1 cellular context compared by ENCODE assay signal in the genomic region with DNA sequence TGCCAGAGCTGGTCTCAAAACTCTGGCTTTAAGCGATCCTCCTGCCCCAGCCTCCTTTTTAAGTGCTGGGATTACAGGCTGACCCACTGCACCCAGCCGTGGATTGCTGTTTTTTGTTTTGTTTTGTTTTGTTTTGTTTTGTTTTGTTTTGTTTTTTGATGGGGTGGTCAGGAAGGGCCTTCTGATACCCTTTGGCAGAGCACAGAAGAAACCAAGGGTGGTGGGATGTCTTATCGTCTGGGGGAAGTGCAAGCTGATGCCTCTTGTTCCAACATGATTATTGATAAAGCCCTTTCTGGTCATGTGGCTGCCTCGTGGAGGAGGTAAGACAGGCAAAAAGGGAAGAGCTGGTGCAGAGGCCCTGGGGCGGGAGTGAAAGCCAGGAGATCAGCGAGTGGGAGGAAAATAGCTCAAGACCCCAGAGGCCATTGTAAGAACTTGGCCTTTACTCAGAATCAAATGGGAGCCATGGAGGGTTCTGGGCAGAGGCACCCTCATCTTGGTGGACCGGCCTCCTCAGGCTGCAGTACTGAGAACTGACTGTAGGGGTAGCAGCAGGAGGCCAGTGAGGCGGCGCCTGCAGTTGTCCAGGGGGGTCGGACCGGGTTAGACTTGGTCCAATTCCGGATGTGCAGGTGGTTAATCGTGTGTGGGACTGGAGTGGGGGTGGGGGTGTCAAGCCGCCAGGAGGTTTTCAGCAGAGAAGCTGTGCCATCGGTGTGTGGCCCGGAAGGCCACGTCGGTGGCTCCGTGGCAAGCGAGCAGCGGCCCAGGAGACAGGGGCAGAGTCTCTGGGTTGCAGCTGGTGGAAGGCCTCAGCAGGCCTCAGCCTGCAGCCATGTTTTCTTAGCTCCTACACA.
TF ChIP-seq lines count a peak whose summit lies in the region.

No MANE protein-coding gene starts in this region.

TF ChIP-seq in GM23338, 12 proteins besides CTCF, POLR2A, EP300 and RAD21 (continued from another document):
- TF ChIP-seq ZNF462 (CRISPR knock-in tag; IDR thresholded peaks at IDR 0.05) (no peak), EZH2phosphoT487 (IDR thresholded peaks at IDR 0.05; ENCODE audit: unreplicated experiment) (no peak), POLR2AphosphoS5 (IDR thresholded peaks at IDR 0.05; ENCODE audit: low read depth) (no peak), NANOG (IDR thresholded peaks at IDR 0.05; ENCODE audit: borderline replicate concordance) (no peak)
